Comparison of ENCODE assay signal across 18 cellular contexts in the genomic region with DNA sequence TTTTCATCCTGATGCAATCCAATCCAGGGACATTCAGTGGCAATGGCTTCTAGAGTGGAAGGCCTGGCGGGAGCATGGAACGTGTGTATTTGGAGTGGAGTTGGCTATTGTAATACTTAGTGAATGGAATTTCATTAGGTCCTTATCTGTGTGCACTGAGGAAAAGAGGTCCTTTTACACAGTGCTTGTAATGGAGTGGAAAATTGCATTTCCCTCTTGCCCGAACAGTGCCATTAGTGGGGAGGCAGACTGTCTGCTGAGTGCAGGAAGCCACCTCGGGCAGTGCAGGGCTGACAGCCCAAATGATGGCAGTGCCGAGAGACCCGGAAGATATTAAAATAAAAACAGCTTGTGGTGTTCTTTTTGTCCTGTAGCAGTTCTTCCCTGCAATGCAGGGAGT.
"Had no signal": no experiment of that assay in that cellular context is flagged by ENCODE, and none has a peak within 500 bp of the region (broad histone marks: within the 10 kb centered on the region; RNA-seq: fewer than 3 reads in every experiment).

No MANE protein-coding gene starts in this region.

- H3K27ac Mint-ChIP-seq: activated CD8-positive, alpha-beta memory T cell treated with anti-CD3 and anti-CD28 coated beads, Interleukin-2, amount 10 ng/mL, durations not matched to agents 7 days and 5 days; activated naive CD4-positive, alpha-beta T cell treated with anti-CD3 and anti-CD28 coated beads, Interleukin-2, amount 50 U/mL, for 72 hours; activated T-cell treated with anti-CD3 and anti-CD28 coated beads, Interleukin-2, amount 50 U/mL, for 24 hours; dendritic cell treated with granulocyte-macrophage colony-stimulating factor and Interleukin-4, amounts not matched to agents 40 ng/mL and 50 ng/mL, for 4 days; effector memory CD8-positive, alpha-beta T cell; mesothelial cell of epicardium had no signal

- H3K27me3 ChIP-seq: gastroesophageal sphincter, right atrium auricular region, thyroid gland, vagina had no signal

- H3K4me1 ChIP-seq: gastroesophageal sphincter, right atrium auricular region, thyroid gland, vagina had no signal

- H3K36me3 ChIP-seq: gastroesophageal sphincter, right atrium auricular region, thyroid gland, vagina had no signal

- DNase-seq: activated CD4-positive, alpha-beta T cell treated with anti-CD3 and anti-CD28 coated beads, Interleukin-2, amount 50 U/mL, for 48 hours; activated CD8-positive, alpha-beta memory T cell treated with anti-CD3 and anti-CD28 coated beads, Interleukin-2, amount 10 ng/mL, durations not matched to agents 7 days and 5 days; activated effector memory CD4-positive, alpha-beta T cell treated with anti-CD3 and anti-CD28 coated beads, Interleukin-2, amount 50 U/mL, for 16 hours; activated T-cell treated with anti-CD3 and anti-CD28 coated beads, Interleukin-2, amount 50 U/mL, for 24 hours; amygdala; effector memory CD8-positive, alpha-beta T cell; posterior cingulate gyrus; thyroid gland had no signal

- ATAC-seq: activated CD4-positive, CD25-positive, alpha-beta regulatory T cell treated with anti-CD3 and anti-CD28 coated beads, Interleukin-2, amount 50 U/mL, for 24 hours; activated CD8-positive, alpha-beta memory T cell treated with anti-CD3 and anti-CD28 coated beads, Interleukin-2, amount 10 ng/mL, durations not matched to agents 7 days and 5 days; activated naive CD4-positive, alpha-beta T cell treated with anti-CD3 and anti-CD28 coated beads, Interleukin-2, amount 50 U/mL, for 72 hours; effector memory CD8-positive, alpha-beta T cell; gastroesophageal sphincter had no signal

- H3K27me3 Mint-ChIP-seq: activated CD8-positive, alpha-beta memory T cell treated with anti-CD3 and anti-CD28 coated beads, Interleukin-2, amount 10 ng/mL, durations not matched to agents 7 days and 5 days; activated T-cell treated with anti-CD3 and anti-CD28 coated beads, Interleukin-2, amount 50 U/mL, for 24 hours; central memory CD8-positive, alpha-beta T cell; dendritic cell treated with granulocyte-macrophage colony-stimulating factor and Interleukin-4, amounts not matched to agents 40 ng/mL and 50 ng/mL, for 4 days; effector memory CD8-positive, alpha-beta T cell had no signal

- H3K4me1 Mint-ChIP-seq: activated CD8-positive, alpha-beta memory T cell treated with anti-CD3 and anti-CD28 coated beads, Interleukin-2, amount 10 ng/mL, durations not matched to agents 7 days and 5 days; brain; central memory CD8-positive, alpha-beta T cell; mesothelial cell of epicardium had no signal

- H3K4me3 Mint-ChIP-seq: activated CD8-positive, alpha-beta memory T cell treated with anti-CD3 and anti-CD28 coated beads, Interleukin-2, amount 10 ng/mL, durations not matched to agents 7 days and 5 days; activated T-cell treated with anti-CD3 and anti-CD28 coated beads, Interleukin-2, amount 50 U/mL, for 24 hours; brain; central memory CD8-positive, alpha-beta T cell; dendritic cell treated with granulocyte-macrophage colony-stimulating factor and Interleukin-4, amounts not matched to agents 40 ng/mL and 50 ng/mL, for 4 days; effector memory CD8-positive, alpha-beta T cell; mesothelial cell of epicardium had no signal

- H3K9me3 ChIP-seq: gastroesophageal sphincter, right atrium auricular region, thyroid gland, vagina had no signal

- H3K36me3 Mint-ChIP-seq: activated CD8-positive, alpha-beta memory T cell treated with anti-CD3 and anti-CD28 coated beads, Interleukin-2, amount 10 ng/mL, durations not matched to agents 7 days and 5 days; brain had no signal

- H3K27ac ChIP-seq: gastroesophageal sphincter, right atrium auricular region, skin epidermis, thyroid gland, vagina had no signal

- H3K4me3 ChIP-seq: gastroesophageal sphincter, right atrium auricular region, skin epidermis, thyroid gland, vagina had no signal
